20 cellular contexts compared by ENCODE assay signal in the genomic region with DNA sequence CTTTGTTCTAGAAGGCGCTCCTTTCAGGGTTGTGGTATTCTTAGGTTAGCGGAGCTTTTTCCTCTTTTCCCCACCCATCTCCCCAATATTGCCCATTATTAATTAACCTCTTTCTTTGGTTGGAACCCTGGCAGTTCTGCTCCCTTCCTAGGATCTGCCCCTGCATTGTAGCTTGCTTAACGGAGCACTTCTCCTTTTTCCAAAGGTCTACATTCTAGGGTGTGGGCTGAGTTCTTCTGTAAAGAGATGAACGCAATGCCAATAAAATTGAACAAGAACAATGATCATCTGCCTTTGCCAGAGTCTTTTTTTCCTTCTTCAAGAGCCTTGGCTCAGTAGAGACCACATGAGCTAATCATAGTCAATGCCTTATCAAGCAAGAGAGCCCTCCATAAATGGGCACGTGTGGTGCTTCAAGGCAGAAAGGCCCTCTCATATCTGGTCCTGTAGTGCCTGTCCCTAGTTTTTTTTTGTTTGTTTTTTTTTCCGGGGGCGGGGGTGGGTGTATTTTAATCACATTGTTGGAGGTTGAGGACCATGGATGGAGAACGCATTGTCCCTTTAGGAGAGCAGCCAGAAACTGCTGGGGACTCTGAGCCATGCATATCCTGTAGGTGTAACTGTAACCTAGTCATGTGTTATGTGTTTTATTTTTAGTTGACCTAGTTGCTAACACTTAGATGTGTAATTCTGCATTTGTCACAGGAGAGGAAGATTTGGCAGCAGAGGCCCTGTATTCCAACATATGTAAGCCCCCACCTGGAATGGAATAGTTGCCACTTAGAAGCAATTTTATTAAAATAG.
DNase-seq lines count a peak whose midpoint lies in the region; ATAC-seq and TF ChIP-seq lines count a peak whose summit lies in the region.
"Had no signal": no experiment of that assay in that cellular context is flagged by ENCODE, and none has a peak within 500 bp of the region (broad histone marks: within the 10 kb centered on the region; RNA-seq: fewer than 3 reads in every experiment).

No MANE protein-coding gene starts in this region.

- no peak overlapping the region for H3K4me3 Mint-ChIP-seq in activated T-cell treated with anti-CD3 and anti-CD28 coated beads, Interleukin-2, amount 50 U/mL, for 24 hours
- H3K4me3 Mint-ChIP-seq in activated T-cell treated with anti-CD3 and anti-CD28 coated beads, Interleukin-2, amount 50 U/mL, for 72 hours = no peak overlapping the region
- no peak overlapping the region for H3K4me3 Mint-ChIP-seq in activated naive CD8-positive, alpha-beta T cell
- H3K4me3 Mint-ChIP-seq: CD8-positive, alpha-beta T cell had no signal

- ATAC-seq in activated T-cell treated with anti-CD3 and anti-CD28 coated beads, Interleukin-2, amount 50 U/mL, for 72 hours (replicated peaks in 1 of 2) = no peak
- ATAC-seq: CD8-positive, alpha-beta T cell; left lobe of liver had no signal

- peak overlapping the region; percentile 23 for H3K27ac Mint-ChIP-seq in activated T-cell treated with anti-CD3 and anti-CD28 coated beads, Interleukin-2, amount 50 U/mL, for 24 hours
- H3K27ac Mint-ChIP-seq in activated T-cell treated with anti-CD3 and anti-CD28 coated beads, Interleukin-2, amount 50 U/mL, for 72 hours = no peak overlapping the region
- peak overlapping the region; percentile 50 for H3K27ac Mint-ChIP-seq in activated naive CD8-positive, alpha-beta T cell

- no peaks in the 10 kb centered on the region for H3K27me3 Mint-ChIP-seq in activated T-cell treated with anti-CD3 and anti-CD28 coated beads, Interleukin-2, amount 50 U/mL, for 24 hours
- no peaks in the 10 kb centered on the region for H3K27me3 Mint-ChIP-seq in activated T-cell treated with anti-CD3 and anti-CD28 coated beads, Interleukin-2, amount 50 U/mL, for 72 hours (ENCODE audit: low read depth)
- H3K27me3 Mint-ChIP-seq in activated naive CD8-positive, alpha-beta T cell = no peaks in the 10 kb centered on the region

- DNase-seq in activated T-cell treated with anti-CD3 and anti-CD28 coated beads, Interleukin-2, amount 50 U/mL, for 24 hours = no peak
- DNase-seq in activated T-cell treated with anti-CD3 and anti-CD28 coated beads, Interleukin-2, amount 50 U/mL, for 72 hours = no peak
- DNase-seq in right atrium auricular region (ENCODE audit: low spot score) (no peak), SW 1271 (lab: John Stamatoyannopoulos, UW) (no peak), ureter (ENCODE audit: low spot score) (no peak), amniotic stem cell (lab: John Stamatoyannopoulos, UW) (no peak)
- DNase-seq: activated naive CD4-positive, alpha-beta T cell treated with Interleukin-2 at 50 U/mL for 16 hours; CD8-positive, alpha-beta T cell; central memory CD4-positive, alpha-beta T cell; GM23248; NCI-H1930; NCI-H69; Peyer's patch; T-helper 1 cell; WERI-Rb-1 had no signal

- H3K4me3 ChIP-seq in right atrium auricular region (no peak overlapping the region), thymus (ENCODE audit: low read length) (no peak overlapping the region)
- H3K4me3 ChIP-seq: GM23248, Peyer's patch, prostate gland, thoracic aorta had no signal

- H3K27ac ChIP-seq in right atrium auricular region = peak overlapping the region; percentile 87 to 93
- H3K27ac ChIP-seq in thymus (ENCODE audit: low read depth) = peak overlapping the region; percentile 71
- H3K27ac ChIP-seq: GM23248, prostate gland, WERI-Rb-1 had no signal

- 95% methylated on average over 8 of the region's 8 CpGs for WGBS in thymus

- H3K9me3 Mint-ChIP-seq in activated T-cell treated with anti-CD3 and anti-CD28 coated beads, Interleukin-2, amount 50 U/mL, for 24 hours = no peaks in the 10 kb centered on the region
- no peaks in the 10 kb centered on the region for H3K9me3 Mint-ChIP-seq in activated T-cell treated with anti-CD3 and anti-CD28 coated beads, Interleukin-2, amount 50 U/mL, for 72 hours
- H3K9me3 Mint-ChIP-seq in activated naive CD8-positive, alpha-beta T cell (ENCODE audit: low read depth) = no peaks in the 10 kb centered on the region
- H3K9me3 Mint-ChIP-seq: CD8-positive, alpha-beta T cell had no signal

- H3K9me3 ChIP-seq in right atrium auricular region = no peaks in the 10 kb centered on the region
- H3K9me3 ChIP-seq in thymus (ENCODE audit: control insufficient read depth) = no peaks in the 10 kb centered on the region
- H3K9me3 ChIP-seq: Peyer's patch, prostate gland, thoracic aorta had no signal

- H3K4me1 Mint-ChIP-seq in activated T-cell treated with anti-CD3 and anti-CD28 coated beads, Interleukin-2, amount 50 U/mL, for 24 hours (ENCODE audit: low read depth) = peaks cover 17% of the 10 kb centered on the region
- H3K4me1 Mint-ChIP-seq in activated T-cell treated with anti-CD3 and anti-CD28 coated beads, Interleukin-2, amount 50 U/mL, for 72 hours (ENCODE audit: low read depth) = peaks cover 4% of the 10 kb centered on the region
- H3K4me1 Mint-ChIP-seq in activated naive CD8-positive, alpha-beta T cell (ENCODE audit: low read depth) = peaks cover 14% of the 10 kb centered on the region

- peaks cover 93% of the 10 kb centered on the region for H3K36me3 Mint-ChIP-seq in activated T-cell treated with anti-CD3 and anti-CD28 coated beads, Interleukin-2, amount 50 U/mL, for 24 hours (ENCODE audit: low read depth)
- H3K36me3 Mint-ChIP-seq in activated T-cell treated with anti-CD3 and anti-CD28 coated beads, Interleukin-2, amount 50 U/mL, for 72 hours (ENCODE audit: insufficient read depth in 2 of 2) = peaks cover 20 to 33% of the 10 kb centered on the region in 2 donors
- H3K36me3 Mint-ChIP-seq in activated naive CD8-positive, alpha-beta T cell = peaks cover 41% of the 10 kb centered on the region

- H3K36me3 ChIP-seq in right atrium auricular region (peaks cover 39% of the 10 kb centered on the region), thymus (ENCODE audit: control insufficient read depth, insufficient read depth) (peaks cover 35% of the 10 kb centered on the region)
- H3K36me3 ChIP-seq: prostate gland had no signal

- no peak for TF ChIP-seq CTCF in right atrium auricular region (IDR thresholded peaks at IDR 0.05)

- H3K4me1 ChIP-seq in right atrium auricular region (peaks cover 0 to 47% of the 10 kb centered on the region in 2 donors), thymus (ENCODE audit: control insufficient read depth, insufficient read depth, low read length) (peaks cover 11% of the 10 kb centered on the region)
- H3K4me1 ChIP-seq: Peyer's patch, prostate gland had no signal

- H3K27me3 ChIP-seq in right atrium auricular region (no peaks in the 10 kb centered on the region), thymus (ENCODE audit: control insufficient read depth, insufficient read depth) (no peaks in the 10 kb centered on the region)
- H3K27me3 ChIP-seq: Peyer's patch had no signal
